ENCODE assay signal across 8 cellular contexts in the genomic region with DNA sequence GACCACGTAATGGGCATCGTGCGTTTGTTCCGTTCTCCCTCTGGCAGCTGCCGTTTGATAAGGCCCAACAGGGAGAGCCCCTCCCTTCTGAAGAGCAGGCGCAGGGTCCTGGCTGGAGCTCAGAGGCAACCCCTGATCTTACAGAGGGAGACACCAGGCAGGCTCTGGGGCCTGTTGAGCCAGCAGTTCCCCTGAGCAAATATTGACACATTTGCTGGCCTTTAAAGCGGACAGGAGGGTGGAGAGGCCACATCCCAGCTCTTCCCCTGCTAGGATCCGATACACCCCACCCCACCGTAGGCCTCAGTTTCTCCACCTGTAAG. TPM values are rescaled to one million over a fixed set of nuclear protein-coding genes. Genes with fewer than 3 reads are reported as not detected.
A peak's percentile ranks its signal among the peaks of the same experiment; 100 is the strongest.
DNase-seq lines count a peak whose midpoint lies in the region; ATAC-seq and TF ChIP-seq lines count a peak whose summit lies in the region.

No MANE protein-coding gene starts in this region.

- H3K36me3 ChIP-seq in ascending aorta (no peaks in the 10 kb centered on the region), mucosa of stomach (ENCODE audit: control insufficient read depth, insufficient read depth, low read length) (no peaks in the 10 kb centered on the region)

- peak overlapping the region; percentile 62 for H3K9ac ChIP-seq in mucosa of stomach (ENCODE audit: low read length)

- no peak for DNase-seq in ascending aorta (ENCODE audit: low spot score in 2 of 2)
- DNase-seq in GM03348 (ENCODE audit: low spot score) = no peak

- peak; percentile 0 for ATAC-seq in HG03135 (IDR thresholded peaks at IDR 0.05; ENCODE audit: unreplicated experiment)
- no peak for ATAC-seq in HG02938 (IDR thresholded peaks at IDR 0.05; ENCODE audit: unreplicated experiment)
- ATAC-seq in GM19467 (IDR thresholded peaks at IDR 0.05; ENCODE audit: unreplicated experiment) = no peak
- ATAC-seq in GM21619 (IDR thresholded peaks at IDR 0.05; ENCODE audit: unreplicated experiment) = no peak

- peak overlapping the region; percentile 77 for H3K27ac ChIP-seq in C4-2B
- peak overlapping the region; percentile 57 to 88 for H3K27ac ChIP-seq in ascending aorta

- peak; percentile 73; the same call in 1 of the 2 replicates for TF ChIP-seq CTCF in C4-2B (conservative IDR thresholded peaks at IDR 0.05)
- TF ChIP-seq CTCF in ascending aorta (IDR thresholded peaks at IDR 0.05) = no peak

- no peaks in the 10 kb centered on the region for H3K27me3 ChIP-seq in ascending aorta
- no peaks in the 10 kb centered on the region for H3K27me3 ChIP-seq in mucosa of stomach (ENCODE audit: control insufficient read depth, insufficient read depth, low read length)

- no peaks in the 10 kb centered on the region for H3K9me3 ChIP-seq in ascending aorta
- H3K9me3 ChIP-seq in mucosa of stomach (ENCODE audit: control insufficient read depth, low read length) = no peaks in the 10 kb centered on the region

- H3K4me1 ChIP-seq in ascending aorta (peaks cover 15 to 26% of the 10 kb centered on the region in 2 donors), mucosa of stomach (ENCODE audit: control insufficient read depth, insufficient read depth, low read length) (peaks cover 32% of the 10 kb centered on the region)

- intact Hi-C loops in ascending aorta (cut with DNase I) = loop anchor here (1.0 to 2.0 kb wide), 4 partner anchors 33 to 425 kb away; a partner anchor contains a TSS

- H3K4me3 ChIP-seq in ascending aorta (peak overlapping the region; percentile 38 to 78), mucosa of stomach (ENCODE audit: low read length) (peak overlapping the region; percentile 91)

RNA-seq across cellular contexts. Expression of a gene that starts 11.8 kb away (rescaled TPM):
- 4.6 TPM for total RNA-seq in ascending aorta

RNA-seq across cellular contexts. Expression of a gene that starts 12.5 kb away (rescaled TPM):
- total RNA-seq in ascending aorta = not detected

RNA-seq across cellular contexts. Expression of a gene that starts 44.3 kb away (rescaled TPM):
- 11.5 TPM for total RNA-seq in ascending aorta

RNA-seq across cellular contexts. Expression of a gene that starts 50.1 kb away (rescaled TPM):
- 0.96 TPM for total RNA-seq in ascending aorta
